ENCODE assay signal across 11 cellular contexts in genomic region chr3:64684715-64685261, GRCh38. TPM values are rescaled to one million over a fixed set of nuclear protein-coding genes. Genes with fewer than 3 reads are reported as not detected.
A peak's percentile ranks its signal among the peaks of the same experiment; 100 is the strongest.
DNase-seq lines count a peak whose midpoint lies in the region; ATAC-seq, FAIRE-seq and TF ChIP-seq lines count a peak whose summit lies in the region.
"Had no signal": no experiment of that assay in that cellular context is flagged by ENCODE, and none has a peak within 500 bp of the region (broad histone marks: within the 10 kb centered on the region; RNA-seq: fewer than 3 reads in every experiment).

No MANE protein-coding gene starts in this region.

- WGBS in pancreas, 2 donors, result 4 to 5% methylated on average over 22 of the region's 22 CpGs

- TF ChIP-seq CTCF in BE2C (IDR thresholded peaks at IDR 0.05; ENCODE audit: low read depth, low read length) (no peak), ascending aorta (IDR thresholded peaks at IDR 0.05) (no peak), right atrium auricular region (IDR thresholded peaks at IDR 0.05) (no peak), pancreas (IDR thresholded peaks at IDR 0.05) (no peak)

- peak overlapping the region; percentile 96 to 97 for H3K27ac ChIP-seq in ascending aorta
- peak overlapping the region; percentile 95 to 98 for H3K27ac ChIP-seq in right atrium auricular region
- H3K27ac ChIP-seq in pancreas, result peak overlapping the region; percentile 45 to 88 (median 80)

- H3K27me3 ChIP-seq in BE2C (no peaks in the 10 kb centered on the region), ascending aorta (no peaks in the 10 kb centered on the region), right atrium auricular region (no peaks in the 10 kb centered on the region), pancreas (no peaks in the 10 kb centered on the region)

- H3K9me3 ChIP-seq in BE2C, result no peaks in the 10 kb centered on the region
- no peaks in the 10 kb centered on the region for H3K9me3 ChIP-seq in ascending aorta
- no peaks in the 10 kb centered on the region for H3K9me3 ChIP-seq in right atrium auricular region
- H3K9me3 ChIP-seq in pancreas, result no peaks in the 10 kb centered on the region

- DNase-seq in BE2C (peak; percentile 67), ascending aorta (ENCODE audit: low spot score in 2 of 2) (peak in 1 of 2 donors; percentile 74), right atrium auricular region (ENCODE audit: low spot score) (no peak), pancreas (peak in 5 of 6 donors; percentile 20 to 41 (median 34)), mesenteric fat pad (ENCODE audit: low spot score) (no peak), NCI-H446 (lab: John Stamatoyannopoulos, UW) (no peak)
- DNase-seq: DMS79, NCI-H446 treated with DMSO at 0.1 percent for 48 hours had no signal

- H3K4me3 ChIP-seq in BE2C (ENCODE audit: low read depth, low read length) (peak overlapping the region; percentile 91), ascending aorta (peak overlapping the region; percentile 68 to 85), right atrium auricular region (peak overlapping the region; percentile 60 to 75), pancreas (peak overlapping the region; percentile 31 to 53 (median 42))

- FAIRE-seq in pancreas (lab: Jason Lieb, UNC), result no peak

- H3K36me3 ChIP-seq in BE2C, result peaks cover 12% of the 10 kb centered on the region
- peaks cover 0 to 8% of the 10 kb centered on the region in 2 donors for H3K36me3 ChIP-seq in ascending aorta
- peaks cover 17% of the 10 kb centered on the region for H3K36me3 ChIP-seq in right atrium auricular region
- no peaks in the 10 kb centered on the region for H3K36me3 ChIP-seq in pancreas

- ATAC-seq in pancreas (peak; percentile 11 to 27 (median 18)), GM21447 (IDR thresholded peaks at IDR 0.05; ENCODE audit: unreplicated experiment) (no peak), GM18868 (IDR thresholded peaks at IDR 0.05; ENCODE audit: unreplicated experiment) (no peak)

- H3K4me1 ChIP-seq in BE2C (peaks cover 5% of the 10 kb centered on the region), ascending aorta (peaks cover 0 to 5% of the 10 kb centered on the region in 2 donors), right atrium auricular region (peaks cover 0 to 28% of the 10 kb centered on the region in 2 donors), pancreas (no peaks in the 10 kb centered on the region)

- intact Hi-C loops in ascending aorta (cut with DNase I) (loop anchor here (5.0 to 10.0 kb wide), 4 partner anchors 58 to 560 kb away; no protein-coding TSS in a partner anchor), pancreas (cut with DNase I) (no loop called here)

RNA-seq across cellular contexts. Expression of gene ADAMTS9, which starts 3.0 kb away (rescaled TPM):
- 6.7 TPM for polyA plus RNA-seq in BE2C (2012; ENCODE audit: insufficient read depth, insufficient read length, low read depth)
- total RNA-seq in ascending aorta (74.1 TPM), right atrium auricular region (10 to 100 TPM; 20.2 to 21.0 TPM), pancreas (10 to 100 TPM; 11.4 to 18.4 (median 15.7) TPM), mesenteric fat pad (273 TPM)
- 10 to 100 TPM; 19.2 to 34.7 TPM for polyA plus RNA-seq in pancreas
- total RNA-seq: activated T-helper 2 cell treated with anti-CD3 and anti-CD28 coated beads, Interferon-gamma antibody, Interleukin-2, Interleukin-4, amounts not matched to agents 10 μg/mL and 5 μg/mL and 100 μg/mL, durations not matched to agents 14 hours and 24 hours and 36 hours had no signal

Comparison
In these comparisons a context has a peak if more than half of its experiments do, and no peak if none do; other contexts are left out.
1. DNase-seq: peak in BE2C (single experiment) and pancreas (5 of 6); none in right atrium auricular region (single experiment), mesenteric fat pad (single experiment) and NCI-H446 (0 of 2).
2. ATAC-seq: peak in pancreas (4 of 4); none in GM21447 (single experiment) and GM18868 (single experiment).
3. Peak in every context shown above with its lines, with median percentiles within 50 percentile points of each other: H3K4me3 ChIP-seq and H3K27ac ChIP-seq.